ENCODE assay signal across 1 cellular context in genomic region chr19:3047307-3048189, GRCh38.
A peak's percentile ranks its signal among the peaks of the same experiment; 100 is the strongest.
TF ChIP-seq lines count a peak whose summit lies in the region.

No MANE protein-coding gene starts in this region.

TF ChIP-seq in K562, 482 proteins besides CTCF, POLR2A, EP300 and RAD21 (continued from another document and continues in another):
- TF ChIP-seq, protein P1, sequence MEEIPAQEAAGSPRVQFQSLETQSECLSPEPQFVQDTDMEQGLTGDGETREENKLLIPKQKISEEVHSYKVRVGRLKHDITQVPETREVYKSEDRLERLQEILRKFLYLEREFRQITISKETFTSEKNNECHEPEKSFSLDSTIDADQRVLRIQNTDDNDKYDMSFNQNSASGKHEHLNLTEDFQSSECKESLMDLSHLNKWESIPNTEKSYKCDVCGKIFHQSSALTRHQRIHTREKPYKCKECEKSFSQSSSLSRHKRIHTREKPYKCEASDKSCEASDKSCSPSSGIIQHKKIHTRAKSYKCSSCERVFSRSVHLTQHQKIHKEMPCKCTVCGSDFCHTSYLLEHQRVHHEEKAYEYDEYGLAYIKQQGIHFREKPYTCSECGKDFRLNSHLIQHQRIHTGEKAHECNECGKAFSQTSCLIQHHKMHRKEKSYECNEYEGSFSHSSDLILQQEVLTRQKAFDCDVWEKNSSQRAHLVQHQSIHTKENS (CRISPR knock-in tag; IDR thresholded peaks at IDR 0.05): no peak
- TF ChIP-seq NFE2L1 (tag; IDR thresholded peaks at IDR 0.05; ENCODE audit: borderline replicate concordance, low read depth) (no peak), SAFB2 (IDR thresholded peaks at IDR 0.05; ENCODE audit: borderline replicate concordance, low read depth, low read length, severe bottlenecking) (no peak), FOXK2 (conservative IDR thresholded peaks at IDR 0.05 in 1 of 2, IDR thresholded peaks at IDR 0.05 in 1 of 2; ENCODE audit: low read depth in 2 of 2) (peak; percentile 97 to 98), TCF7 (IDR thresholded peaks at IDR 0.05; ENCODE audit: borderline replicate concordance) (no peak; the same call in 1 of the 2 replicates), JUNB (CRISPR knock-in tag; conservative IDR thresholded peaks at IDR 0.05) (no peak), IRF1 (CRISPR knock-in tag; IDR thresholded peaks at IDR 0.05; ENCODE audit: borderline replicate concordance) (no peak), PRDM10 (IDR thresholded peaks at IDR 0.05; ENCODE audit: partially characterized antibody) (peak; percentile 58), MECOM (CRISPR knock-in tag; IDR thresholded peaks at IDR 0.05) (no peak), NFE2 (IDR thresholded peaks at IDR 0.05; ENCODE audit: low read depth) (no peak), MEF2A (IDR thresholded peaks at IDR 0.05; ENCODE audit: control insufficient read depth, low read depth, low read length) (peak; percentile 45; the same call in 1 of the 2 replicates), PHF8 (IDR thresholded peaks at IDR 0.05; ENCODE audit: borderline replicate concordance, low read length) (peak; percentile 41; the same call in 1 of the 2 replicates), ZFP36 (IDR thresholded peaks at IDR 0.05; ENCODE audit: low read depth, low read length, partially characterized antibody) (peak; percentile 18), NFXL1 (CRISPR knock-in tag; IDR thresholded peaks at IDR 0.05) (no peak), CEBPG (CRISPR knock-in tag; IDR thresholded peaks at IDR 0.05) (no peak), CEBPG (tag; conservative IDR thresholded peaks at IDR 0.05 in 1 of 2, IDR thresholded peaks at IDR 0.05 in 1 of 2) (peak; percentile 65 to 86; a peak in 3 of 4 replicates), ZNF347 (CRISPR knock-in tag; IDR thresholded peaks at IDR 0.05; ENCODE audit: low read depth) (no peak), MCM2 (IDR thresholded peaks at IDR 0.05; ENCODE audit: low read depth) (no peak), COPS2 (conservative IDR thresholded peaks at IDR 0.05) (no peak), ZC3H8 (IDR thresholded peaks at IDR 0.05) (no peak), THAP7 (CRISPR knock-in tag; IDR thresholded peaks at IDR 0.05) (no peak), ZBTB49 (CRISPR knock-in tag; IDR thresholded peaks at IDR 0.05; ENCODE audit: borderline replicate concordance) (no peak), ZFPM2 (CRISPR knock-in tag; IDR thresholded peaks at IDR 0.05) (no peak), SMC3 (conservative IDR thresholded peaks at IDR 0.05; ENCODE audit: insufficient read depth, low read depth, low read length) (no peak), RFX5 (IDR thresholded peaks at IDR 0.05; ENCODE audit: low read depth, low read length) (no peak), HMGN3 (IDR thresholded peaks at IDR 0.05; ENCODE audit: borderline replicate concordance, extremely low read depth, insufficient read length, low read depth, low read length) (peak; percentile 28), CTCFL (IDR thresholded peaks at IDR 0.05; ENCODE audit: borderline replicate concordance, insufficient read depth, low read depth, low read length, poor library complexity, severe bottlenecking) (no peak), MTF1 (CRISPR knock-in tag; IDR thresholded peaks at IDR 0.05; ENCODE audit: borderline replicate concordance) (no peak), HDAC2 (IDR thresholded peaks at IDR 0.05) (peak; percentile 82; the same call in 1 of the 2 replicates), ZC3H4 (CRISPR knock-in tag; IDR thresholded peaks at IDR 0.05; ENCODE audit: borderline replicate concordance) (no peak), CBFA2T2 (conservative IDR thresholded peaks at IDR 0.05) (peak; percentile 88), SREBF2 (CRISPR knock-in tag; IDR thresholded peaks at IDR 0.05) (no peak), HDAC8 (tag; IDR thresholded peaks at IDR 0.05) (no peak)
- TF ChIP-seq, protein P2, sequence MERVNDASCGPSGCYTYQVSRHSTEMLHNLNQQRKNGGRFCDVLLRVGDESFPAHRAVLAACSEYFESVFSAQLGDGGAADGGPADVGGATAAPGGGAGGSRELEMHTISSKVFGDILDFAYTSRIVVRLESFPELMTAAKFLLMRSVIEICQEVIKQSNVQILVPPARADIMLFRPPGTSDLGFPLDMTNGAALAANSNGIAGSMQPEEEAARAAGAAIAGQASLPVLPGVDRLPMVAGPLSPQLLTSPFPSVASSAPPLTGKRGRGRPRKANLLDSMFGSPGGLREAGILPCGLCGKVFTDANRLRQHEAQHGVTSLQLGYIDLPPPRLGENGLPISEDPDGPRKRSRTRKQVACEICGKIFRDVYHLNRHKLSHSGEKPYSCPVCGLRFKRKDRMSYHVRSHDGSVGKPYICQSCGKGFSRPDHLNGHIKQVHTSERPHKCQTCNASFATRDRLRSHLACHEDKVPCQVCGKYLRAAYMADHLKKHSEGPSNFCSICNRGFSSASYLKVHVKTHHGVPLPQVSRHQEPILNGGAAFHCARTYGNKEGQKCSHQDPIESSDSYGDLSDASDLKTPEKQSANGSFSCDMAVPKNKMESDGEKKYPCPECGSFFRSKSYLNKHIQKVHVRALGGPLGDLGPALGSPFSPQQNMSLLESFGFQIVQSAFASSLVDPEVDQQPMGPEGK (CRISPR knock-in tag; IDR thresholded peaks at IDR 0.05; ENCODE audit: borderline replicate concordance): no peak
- TF ChIP-seq, protein P3, sequence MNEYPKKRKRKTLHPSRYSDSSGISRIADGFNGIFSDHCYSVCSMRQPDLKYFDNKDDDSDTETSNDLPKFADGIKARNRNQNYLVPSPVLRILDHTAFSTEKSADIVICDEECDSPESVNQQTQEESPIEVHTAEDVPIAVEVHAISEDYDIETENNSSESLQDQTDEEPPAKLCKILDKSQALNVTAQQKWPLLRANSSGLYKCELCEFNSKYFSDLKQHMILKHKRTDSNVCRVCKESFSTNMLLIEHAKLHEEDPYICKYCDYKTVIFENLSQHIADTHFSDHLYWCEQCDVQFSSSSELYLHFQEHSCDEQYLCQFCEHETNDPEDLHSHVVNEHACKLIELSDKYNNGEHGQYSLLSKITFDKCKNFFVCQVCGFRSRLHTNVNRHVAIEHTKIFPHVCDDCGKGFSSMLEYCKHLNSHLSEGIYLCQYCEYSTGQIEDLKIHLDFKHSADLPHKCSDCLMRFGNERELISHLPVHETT (CRISPR knock-in tag; conservative IDR thresholded peaks at IDR 0.05 in 1 of 2, IDR thresholded peaks at IDR 0.05 in 1 of 2): peak in 1 of 2 experiments; percentile 41; a peak in 1 of 4 replicates
- TF ChIP-seq, protein P4, sequence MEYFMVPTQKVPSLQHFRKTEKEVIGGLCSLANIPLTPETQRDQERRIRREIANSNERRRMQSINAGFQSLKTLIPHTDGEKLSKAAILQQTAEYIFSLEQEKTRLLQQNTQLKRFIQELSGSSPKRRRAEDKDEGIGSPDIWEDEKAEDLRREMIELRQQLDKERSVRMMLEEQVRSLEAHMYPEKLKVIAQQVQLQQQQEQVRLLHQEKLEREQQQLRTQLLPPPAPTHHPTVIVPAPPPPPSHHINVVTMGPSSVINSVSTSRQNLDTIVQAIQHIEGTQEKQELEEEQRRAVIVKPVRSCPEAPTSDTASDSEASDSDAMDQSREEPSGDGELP (CRISPR knock-in tag; IDR thresholded peaks at IDR 0.05; ENCODE audit: borderline replicate concordance): peak; percentile 77
- TF ChIP-seq, protein P5, sequence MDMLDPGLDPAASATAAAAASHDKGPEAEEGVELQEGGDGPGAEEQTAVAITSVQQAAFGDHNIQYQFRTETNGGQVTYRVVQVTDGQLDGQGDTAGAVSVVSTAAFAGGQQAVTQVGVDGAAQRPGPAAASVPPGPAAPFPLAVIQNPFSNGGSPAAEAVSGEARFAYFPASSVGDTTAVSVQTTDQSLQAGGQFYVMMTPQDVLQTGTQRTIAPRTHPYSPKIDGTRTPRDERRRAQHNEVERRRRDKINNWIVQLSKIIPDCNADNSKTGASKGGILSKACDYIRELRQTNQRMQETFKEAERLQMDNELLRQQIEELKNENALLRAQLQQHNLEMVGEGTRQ (CRISPR knock-in tag; IDR thresholded peaks at IDR 0.05): no peak
- TF ChIP-seq, protein P6, sequence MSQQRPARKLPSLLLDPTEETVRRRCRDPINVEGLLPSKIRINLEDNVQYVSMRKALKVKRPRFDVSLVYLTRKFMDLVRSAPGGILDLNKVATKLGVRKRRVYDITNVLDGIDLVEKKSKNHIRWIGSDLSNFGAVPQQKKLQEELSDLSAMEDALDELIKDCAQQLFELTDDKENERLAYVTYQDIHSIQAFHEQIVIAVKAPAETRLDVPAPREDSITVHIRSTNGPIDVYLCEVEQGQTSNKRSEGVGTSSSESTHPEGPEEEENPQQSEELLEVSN (IDR thresholded peaks at IDR 0.05; ENCODE audit: borderline replicate concordance in 1 of 2, extremely low read depth in 1 of 2, insufficient read depth in 1 of 2, insufficient read length in 1 of 2, low read depth in 1 of 2, low read length in 1 of 2, poor library complexity in 1 of 2, severe bottlenecking in 1 of 2): no peak
